Comparison of ENCODE assay signal across 16 cellular contexts in genomic region chr16:58563235-58563634, GRCh38. TPM values are rescaled to one million over a fixed set of nuclear protein-coding genes. Genes with fewer than 3 reads are reported as not detected.
DNase-seq lines count a peak whose midpoint lies in the region; ATAC-seq and TF ChIP-seq lines count a peak whose summit lies in the region.
"Had no signal": no experiment of that assay in that cellular context is flagged by ENCODE, and none has a peak within 500 bp of the region (broad histone marks: within the 10 kb centered on the region; RNA-seq: fewer than 3 reads in every experiment).

No MANE protein-coding gene starts in this region.

- in situ Hi-C loops in astrocyte of the cerebellum (cut with HindIII; ENCODE audit: low sequenced_read_pairs): no loop called here

- H3K4me3 Mint-ChIP-seq in activated T-cell treated with anti-CD3 and anti-CD28 coated beads, Interleukin-2, amount 50 U/mL, for 4 hours: no peak overlapping the region

- H3K4me1 Mint-ChIP-seq in activated T-cell treated with anti-CD3 and anti-CD28 coated beads, Interleukin-2, amount 50 U/mL, for 4 hours (ENCODE audit: low read depth): peaks cover 5% of the 10 kb centered on the region

- H3K4me3 ChIP-seq in astrocyte of the cerebellum (ENCODE audit: low read depth, low read length): no peak overlapping the region
- H3K4me3 ChIP-seq: gastrocnemius medialis, right atrium auricular region, stomach had no signal

- no peak for TF ChIP-seq EP300 in Ishikawa (IDR thresholded peaks at IDR 0.05; ENCODE audit: borderline replicate concordance)

- H3K36me3 Mint-ChIP-seq in activated T-cell treated with anti-CD3 and anti-CD28 coated beads, Interleukin-2, amount 50 U/mL, for 4 hours (ENCODE audit: insufficient read depth): peaks cover 36% of the 10 kb centered on the region

- no peaks in the 10 kb centered on the region for H3K27me3 Mint-ChIP-seq in activated T-cell treated with anti-CD3 and anti-CD28 coated beads, Interleukin-2, amount 50 U/mL, for 4 hours (ENCODE audit: low read depth)

- no peak for ATAC-seq in HG02938 (IDR thresholded peaks at IDR 0.05; ENCODE audit: unreplicated experiment)
- no peak for ATAC-seq in activated T-cell treated with anti-CD3 and anti-CD28 coated beads, Interleukin-2, amount 50 U/mL, for 4 hours
- ATAC-seq: gastrocnemius medialis had no signal

- DNase-seq in AG08395 (ENCODE audit: low spot score) (peak; percentile 50), astrocyte of the cerebellum (ENCODE audit: low read depth) (peak; percentile 58), glomerular visceral epithelial cell (ENCODE audit: extremely low spot score) (peak; percentile 23), occipital lobe (lab: John Stamatoyannopoulos, UW) (no peak), anterior cingulate cortex (lab: John Stamatoyannopoulos, UW) (no peak)
- DNase-seq in activated T-cell treated with anti-CD3 and anti-CD28 coated beads, Interleukin-2, amount 50 U/mL, for 4 hours: no peak
- DNase-seq: activated CD4-positive, alpha-beta T cell treated with anti-CD3 and anti-CD28 coated beads, Interleukin-2, amount 50 U/mL, for 4 hours; activated gamma-delta T cell treated with Interleukin-2 at 50 U/mL for 16 hours; C1 segment of cervical spinal cord; gastrocnemius medialis; islet precursor cell; NCI-H2081; stomach had no signal

- no peak for TF ChIP-seq CTCF in astrocyte of the cerebellum (IDR thresholded peaks at IDR 0.05; ENCODE audit: low read depth, low read length, missing control alignments)

- TF ChIP-seq RAD21 in Ishikawa (IDR thresholded peaks at IDR 0.05; ENCODE audit: low read depth): no peak

- H3K9me3 Mint-ChIP-seq in activated T-cell treated with anti-CD3 and anti-CD28 coated beads, Interleukin-2, amount 50 U/mL, for 4 hours: no peaks in the 10 kb centered on the region

TF ChIP-seq in Ishikawa, 13 proteins besides CTCF, POLR2A, EP300 and RAD21:
- TF ChIP-seq YY1 (IDR thresholded peaks at IDR 0.05; ENCODE audit: low read depth): no peak
- 0 out of 2 replicates have a peak, but pooled peaks have one; percentile 13 for TF ChIP-seq TEAD4 (IDR thresholded peaks at IDR 0.05)
- TF ChIP-seq, protein P1, sequence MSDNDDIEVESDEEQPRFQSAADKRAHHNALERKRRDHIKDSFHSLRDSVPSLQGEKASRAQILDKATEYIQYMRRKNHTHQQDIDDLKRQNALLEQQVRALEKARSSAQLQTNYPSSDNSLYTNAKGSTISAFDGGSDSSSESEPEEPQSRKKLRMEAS (IDR thresholded peaks at IDR 0.05): no peak
- TF ChIP-seq EGR1 (IDR thresholded peaks at IDR 0.05): no peak
- TF ChIP-seq TAF1 (IDR thresholded peaks at IDR 0.05; ENCODE audit: low read depth): no peak
- TF ChIP-seq CEBPB (IDR thresholded peaks at IDR 0.05): peak; percentile 85

RNA-seq across cellular contexts. Expression of gene SETD6, which starts 47.9 kb away (rescaled TPM):
- 21.5 TPM for total RNA-seq in occipital lobe
- total RNA-seq in activated T-cell treated with anti-CD3 and anti-CD28 coated beads, Interleukin-2, amount 50 U/mL, for 4 hours: 10 to 100 TPM; 31.7 to 36.5 (median 33.3) TPM

Comparison
In these comparisons a context has a peak if more than half of its experiments do, and no peak if none do; other contexts are left out.
1. DNase-seq: peak in AG08395 (single experiment), astrocyte of the cerebellum (single experiment) and glomerular visceral epithelial cell (single experiment); none in occipital lobe (single experiment), anterior cingulate cortex (0 of 58) and activated T-cell treated with anti-CD3 and anti-CD28 coated beads, Interleukin-2, amount 50 U/mL, for 4 hours (single experiment).